Comparison of ENCODE assay signal across 15 cellular contexts in the genomic region with DNA sequence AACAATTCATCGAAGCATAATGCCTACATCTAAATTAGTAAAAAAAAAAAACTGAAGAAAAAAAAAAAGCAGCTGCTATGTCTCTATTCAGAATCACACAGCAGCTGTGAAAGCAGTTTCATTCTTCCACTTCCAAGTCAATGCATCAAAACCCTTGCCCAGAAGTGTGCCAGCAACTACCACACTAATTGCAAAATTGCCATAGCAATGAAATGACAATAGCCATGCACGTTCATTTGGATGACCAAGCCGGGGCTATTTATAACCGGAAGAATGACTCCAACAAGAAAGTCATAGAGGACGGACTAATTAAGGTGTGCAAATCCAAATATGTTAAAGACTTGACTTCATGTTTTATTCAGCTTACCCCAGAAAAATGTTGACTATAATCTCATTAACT. TPM values are rescaled to one million over a fixed set of nuclear protein-coding genes. Genes with fewer than 3 reads are reported as not detected.
DNase-seq lines count a peak whose midpoint lies in the region; ATAC-seq lines count a peak whose summit lies in the region.
"Had no signal": no experiment of that assay in that cellular context is flagged by ENCODE, and none has a peak within 500 bp of the region (broad histone marks: within the 10 kb centered on the region; RNA-seq: fewer than 3 reads in every experiment).

No MANE protein-coding gene starts in this region.

- peak overlapping the region; percentile 34 for H3K27ac ChIP-seq in SJCRH30

- H3K27me3 ChIP-seq in SJCRH30: no peaks in the 10 kb centered on the region

- peak; percentile 87 for ATAC-seq in left ventricle myocardium superior
- no peak for ATAC-seq in HG03175 (IDR thresholded peaks at IDR 0.05; ENCODE audit: unreplicated experiment)
- no peak for ATAC-seq in HG02938 (IDR thresholded peaks at IDR 0.05; ENCODE audit: unreplicated experiment)
- ATAC-seq: GM23338, PC-3 had no signal

- DNase-seq in A172 (ENCODE audit: low spot score) (peak; percentile 27), NCI-H1105 (lab: John Stamatoyannopoulos, UW) (peak; percentile 88), SJCRH30 (peak; percentile 64 to 76), left ventricle myocardium superior (no peak), SW480 (ENCODE audit: low spot score) (no peak), middle frontal gyrus (ENCODE audit: extremely low spot score, low spot score) (no peak)
- DNase-seq: activated naive CD8-positive, alpha-beta T cell treated with anti-CD3 and anti-CD28 coated beads for 36 hours; cortex of kidney; DMS79 treated with DMSO at 0.1 percent for 48 hours; kidney glomerular epithelial cell; nephron progenitor cell; PC-3 had no signal

- no peaks in the 10 kb centered on the region for H3K36me3 ChIP-seq in SJCRH30

- peaks cover 6% of the 10 kb centered on the region; the same call in 1 of the 2 replicates for H3K4me1 ChIP-seq in SJCRH30

- intact Hi-C loops in left ventricle myocardium superior (cut with micrococcal nuclease): no loop called here

- H3K4me3 ChIP-seq in SJCRH30: peak overlapping the region; percentile 13
- H3K4me3 ChIP-seq: GM23338 had no signal

- no peaks in the 10 kb centered on the region; the same call in 1 of the 2 replicates for H3K9me3 ChIP-seq in SJCRH30 (replicated peaks)

RNA-seq across cellular contexts. Expression of gene SLC2A13, which starts 42.5 kb away (rescaled TPM):
- total RNA-seq in A172 (2014; rRNA removed; shearing (Covaris generic)): 4.0 and 4.6 TPM in 2 replicates
- 8.4 and 11.1 TPM in 2 replicates for total RNA-seq in SJCRH30 (2014; rRNA removed; shearing (Covaris generic))
- 6.2 TPM for total RNA-seq in left ventricle myocardium superior

Comparison
In these comparisons a context has a peak if more than half of its experiments do, and no peak if none do; other contexts are left out.
1. DNase-seq: peak in A172 (single experiment), NCI-H1105 (single experiment) and SJCRH30 (2 of 2); none in left ventricle myocardium superior (single experiment), SW480 (single experiment) and middle frontal gyrus (single experiment).